Comparison of ENCODE assay signal across 1 cellular context in the genomic region with DNA sequence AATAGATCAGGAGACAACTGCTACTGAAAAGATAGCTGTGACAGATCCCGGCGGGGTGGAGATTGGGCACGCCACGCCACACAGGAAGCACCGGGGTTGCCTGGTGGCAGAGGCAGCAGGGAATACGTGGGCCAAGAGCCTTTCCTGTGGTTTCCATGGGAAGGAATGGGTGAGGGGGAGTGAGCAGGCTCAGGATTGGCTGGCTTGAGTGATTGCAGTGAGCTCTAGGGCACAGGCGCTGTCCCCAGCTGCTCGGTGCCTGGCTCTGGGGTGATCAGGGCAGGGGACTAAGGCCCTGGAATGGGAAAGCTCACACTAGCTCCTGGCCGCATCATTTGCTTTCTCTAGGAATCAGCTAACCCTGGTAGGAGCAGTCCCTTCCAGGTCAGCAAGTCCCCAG.
TF ChIP-seq lines count a peak whose summit lies in the region.

No MANE protein-coding gene starts in this region.

TF ChIP-seq in GM23338, 12 proteins besides CTCF, POLR2A, EP300 and RAD21 (continued from another document):
- TF ChIP-seq ZNF462 (CRISPR knock-in tag; IDR thresholded peaks at IDR 0.05), result no peak
- TF ChIP-seq EZH2 (IDR thresholded peaks at IDR 0.05; ENCODE audit: low read depth, unreplicated experiment), result no peak
- no peak for TF ChIP-seq JUNB (IDR thresholded peaks at IDR 0.05; ENCODE audit: unreplicated experiment)
- no peak for TF ChIP-seq CREB1 (CRISPR knock-in tag; IDR thresholded peaks at IDR 0.05; ENCODE audit: low read depth)
- TF ChIP-seq ZNF331 (CRISPR knock-in tag; IDR thresholded peaks at IDR 0.05; ENCODE audit: low read depth), result no peak
- no peak for TF ChIP-seq POLR2AphosphoS5 (IDR thresholded peaks at IDR 0.05; ENCODE audit: low read depth)
